2 cellular contexts compared by ENCODE assay signal in the genomic region with DNA sequence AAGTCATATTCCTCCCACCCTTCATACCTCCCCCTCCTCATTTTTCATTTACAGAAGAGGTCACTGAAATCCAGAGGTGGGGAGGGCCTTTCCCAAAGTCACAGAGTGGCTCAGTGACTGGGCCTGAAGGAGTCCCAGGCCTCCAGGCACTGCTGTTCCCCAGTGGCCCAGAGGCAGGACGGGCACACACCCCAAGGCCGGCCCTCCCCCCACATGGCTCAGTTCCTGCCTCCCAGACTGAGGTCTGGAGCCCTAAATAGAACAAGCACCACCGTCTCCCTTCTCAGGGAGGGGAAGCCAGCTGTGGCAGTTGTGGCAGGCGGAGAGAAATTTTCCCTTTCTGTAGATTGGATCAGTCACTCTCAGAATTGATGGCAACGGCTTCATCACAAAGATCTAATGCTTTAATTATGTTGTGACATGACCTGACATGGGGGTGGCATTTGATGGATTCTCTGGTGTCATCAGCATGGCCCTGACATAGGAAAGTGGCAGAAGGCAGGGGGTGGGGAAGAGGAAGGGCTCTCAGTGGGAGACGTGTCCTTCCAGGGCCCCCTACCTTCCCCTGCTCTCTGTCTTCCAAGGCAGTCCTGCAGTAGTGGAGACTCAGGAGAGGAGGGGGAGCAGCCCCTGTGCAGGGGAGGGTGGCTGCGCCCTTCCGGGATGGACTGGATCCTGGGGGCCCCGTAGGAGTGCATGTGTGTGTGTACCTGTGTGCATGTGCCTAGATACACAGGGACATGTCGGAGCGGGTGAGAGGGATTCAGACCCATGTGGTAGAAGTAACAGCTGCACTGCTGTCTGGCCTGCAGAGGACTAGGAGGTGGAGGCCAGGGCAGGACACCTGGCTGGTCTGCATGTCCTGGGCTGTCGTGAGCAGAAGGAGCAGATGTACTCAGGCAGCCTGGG.
A peak's percentile ranks its signal among the peaks of the same experiment; 100 is the strongest.
TF ChIP-seq lines count a peak whose summit lies in the region.

No MANE protein-coding gene starts in this region.

TF ChIP-seq in HepG2, 621 proteins besides CTCF, POLR2A, EP300 and RAD21:
- TF ChIP-seq ZNF367 (CRISPR knock-in tag; IDR thresholded peaks at IDR 0.05; ENCODE audit: borderline replicate concordance) (no peak), MNT (IDR thresholded peaks at IDR 0.05) (peak; percentile 34; the same call in 1 of the 2 replicates)

TF ChIP-seq in HEK293T, 16 proteins besides CTCF, POLR2A, EP300 and RAD21:
- TF ChIP-seq SUZ12 (IDR thresholded peaks at IDR 0.05) (no peak), ZNF384 (IDR thresholded peaks at IDR 0.05) (no peak), ELF4 (IDR thresholded peaks at IDR 0.05) (no peak), HDGF (IDR thresholded peaks at IDR 0.05; ENCODE audit: borderline replicate concordance) (no peak), FOXA1 (IDR thresholded peaks at IDR 0.05) (no peak), SP1 (IDR thresholded peaks at IDR 0.05) (no peak)
TF ChIP-seq in HEK293T: peak in this region for 0.
